In genomic region chr11:19656140-19656541, GRCh38 we compare ENCODE assay signal across 14 cellular contexts. TPM values are rescaled to one million over a fixed set of nuclear protein-coding genes. Genes with fewer than 3 reads are reported as not detected.
DNase-seq lines count a peak whose midpoint lies in the region; ATAC-seq and TF ChIP-seq lines count a peak whose summit lies in the region.
"Had no signal": no experiment of that assay in that cellular context is flagged by ENCODE, and none has a peak within 500 bp of the region (broad histone marks: within the 10 kb centered on the region; RNA-seq: fewer than 3 reads in every experiment).

No MANE protein-coding gene starts in this region.

- H3K36me3 ChIP-seq in Loucy (ENCODE audit: insufficient read depth, low read length) = no peaks in the 10 kb centered on the region
- H3K36me3 ChIP-seq in prostate gland = no peaks in the 10 kb centered on the region

- H3K9me3 ChIP-seq in Loucy (ENCODE audit: insufficient read depth, low read depth, low read length) (no peaks in the 10 kb centered on the region), prostate gland (no peaks in the 10 kb centered on the region)
- H3K9me3 ChIP-seq: Caco-2 had no signal

- H3K9me3 Mint-ChIP-seq in WTC11 (peaks cover 4% of the 10 kb centered on the region), immature natural killer cell (no peaks in the 10 kb centered on the region)

- no peak overlapping the region for H3K4me3 ChIP-seq in Loucy (ENCODE audit: low read length, poor library complexity, severe bottlenecking)
- no peak overlapping the region for H3K4me3 ChIP-seq in prostate gland

- H3K27me3 ChIP-seq in Loucy (ENCODE audit: insufficient read depth, low read length, poor library complexity, severe bottlenecking) = no peaks in the 10 kb centered on the region
- no peaks in the 10 kb centered on the region for H3K27me3 ChIP-seq in prostate gland (replicated peaks; ENCODE audit: insufficient read depth)

- CTCF ChIA-PET in WTC11 (lab: Charles Lee) = interaction anchor here (0.8 to 1.6 kb wide), 5 partner anchors 9 to 247 kb away, joined by 3 to 7 read pairs (median 4); no protein-coding TSS in a partner anchor

- DNase-seq in WTC11 (ENCODE audit: low spot score) (no peak), iPS-NIHi11 (ENCODE audit: low spot score) (peak; percentile 30), prostate gland (ENCODE audit: low spot score) (peak; percentile 30), immature natural killer cell (no peak), NCI-H2171 (lab: John Stamatoyannopoulos, UW) (no peak)
- DNase-seq in stimulated activated naive CD4-positive, alpha-beta T cell (lab: John Stamatoyannopoulos, UW) = no peak
- DNase-seq: Caco-2, DMS153, Karpas-422, NCI-H1105 treated with DMSO at 0.1 percent for 48 hours, NCI-H187 treated with DMSO at 0.1 percent for 48 hours, NCI-H774, Right ventricle myocardium superior had no signal

- no peak overlapping the region for H3K9ac ChIP-seq in Loucy (ENCODE audit: low read depth, low read length, poor library complexity, severe bottlenecking)

- H2AFZ ChIP-seq in Loucy (ENCODE audit: low read length) = no peak overlapping the region

- POLR2A ChIA-PET in WTC11 (lab: Charles Lee) = interaction anchor here (0.6 kb wide), 1 partner anchor 129 kb away, joined by 4 read pairs; no protein-coding TSS in a partner anchor

- 53% methylated on average over 4 of the region's 4 CpGs for WGBS in prostate gland

- no peak overlapping the region for H3K4me2 ChIP-seq in Loucy (ENCODE audit: low read depth, low read length, poor library complexity, severe bottlenecking)

- H4K20me1 ChIP-seq in Loucy (ENCODE audit: insufficient read depth, low read length, poor library complexity, severe bottlenecking) = no peaks in the 10 kb centered on the region

- no peak overlapping the region for H3K4me3 Mint-ChIP-seq in WTC11
- no peak overlapping the region for H3K4me3 Mint-ChIP-seq in immature natural killer cell

- no peaks in the 10 kb centered on the region for H3K9me2 ChIP-seq in Loucy (replicated peaks; ENCODE audit: low read depth, low read length)

- H3K27ac ChIP-seq in prostate gland = no peak overlapping the region

- ATAC-seq in WTC11 = peak; percentile 58

- H3K27me3 Mint-ChIP-seq in WTC11 (ENCODE audit: low read depth) (no peaks in the 10 kb centered on the region), immature natural killer cell (ENCODE audit: low read depth in 3 of 3) (peaks cover 2 to 5% (median 2%) of the 10 kb centered on the region in 3 donors)

- TF ChIP-seq POLR2A in prostate gland (IDR thresholded peaks at IDR 0.05) = no peak

- no peaks in the 10 kb centered on the region for H3K79me2 ChIP-seq in Loucy (ENCODE audit: insufficient read depth, low read length)

- intact Hi-C loops in prostate gland (cut with DNase I) = no loop called here

- H3K27ac Mint-ChIP-seq in WTC11 (no peak overlapping the region), immature natural killer cell (no peak overlapping the region)

- H3F3A ChIP-seq in Loucy (ENCODE audit: low read depth) = no peaks in the 10 kb centered on the region

- 0 out of 2 replicates have a peak, but pooled peaks have one; percentile 10 for TF ChIP-seq CTCF in Loucy (conservative IDR thresholded peaks at IDR 0.05; ENCODE audit: low read length)
- no peak for TF ChIP-seq CTCF in WTC11 (IDR thresholded peaks at IDR 0.05)
- no peak for TF ChIP-seq CTCF in prostate gland (IDR thresholded peaks at IDR 0.05)

- H3K36me3 Mint-ChIP-seq in WTC11 = no peaks in the 10 kb centered on the region
- H3K36me3 Mint-ChIP-seq in immature natural killer cell = no peaks in the 10 kb centered on the region

- no peaks in the 10 kb centered on the region for H3K4me1 Mint-ChIP-seq in WTC11
- peaks cover 3 to 5% of the 10 kb centered on the region in 2 donors for H3K4me1 Mint-ChIP-seq in immature natural killer cell

- H3K4me1 ChIP-seq in Loucy (ENCODE audit: insufficient read depth, low read length, poor library complexity, severe bottlenecking) = peaks cover 6% of the 10 kb centered on the region
- H3K4me1 ChIP-seq in prostate gland (replicated peaks) = no peaks in the 10 kb centered on the region
- H3K4me1 ChIP-seq: Caco-2 had no signal

TF ChIP-seq in WTC11, 78 proteins besides CTCF, POLR2A, EP300 and RAD21 (continues in another document):
- TF ChIP-seq KAT7 (CRISPR knock-in tag; IDR thresholded peaks at IDR 0.05; ENCODE audit: borderline replicate concordance) (no peak), ATF6 (CRISPR knock-in tag; IDR thresholded peaks at IDR 0.05) (no peak), FOXP1 (CRISPR knock-in tag; IDR thresholded peaks at IDR 0.05; ENCODE audit: borderline replicate concordance) (no peak), JAZF1 (CRISPR knock-in tag; IDR thresholded peaks at IDR 0.05) (no peak), USF2 (CRISPR knock-in tag; IDR thresholded peaks at IDR 0.05) (no peak), NFE2L1 (CRISPR knock-in tag; IDR thresholded peaks at IDR 0.05) (no peak), IRF1 (CRISPR knock-in tag; IDR thresholded peaks at IDR 0.05) (no peak), ZBTB21 (CRISPR knock-in tag; IDR thresholded peaks at IDR 0.05; ENCODE audit: borderline replicate concordance) (no peak), ZNF121 (CRISPR knock-in tag; IDR thresholded peaks at IDR 0.05) (no peak), TEAD1 (CRISPR knock-in tag; IDR thresholded peaks at IDR 0.05) (no peak), ZNF232 (CRISPR knock-in tag; IDR thresholded peaks at IDR 0.05) (no peak), ZNF512 (CRISPR knock-in tag; IDR thresholded peaks at IDR 0.05; ENCODE audit: borderline replicate concordance) (no peak), ZBTB43 (CRISPR knock-in tag; IDR thresholded peaks at IDR 0.05) (no peak)

RNA-seq across cellular contexts. Expression of gene NAV2, which starts 56.5 kb away (rescaled TPM):
- total RNA-seq in WTC11 (2021) = 41.8 to 44.5 TPM (median 42.8 TPM) in 3 replicates
- total RNA-seq in prostate gland = 10 to 100 TPM; 17.1 to 26.6 TPM
- polyA plus RNA-seq in immature natural killer cell = under 1 TPM in 1 of 3 donors, not detected in 2; 0.66 TPM

Comparison
In these comparisons a context has a peak if more than half of its experiments do, and no peak if none do; other contexts are left out.
1. DNase-seq: peak in iPS-NIHi11 (single experiment) and prostate gland (single experiment); none in WTC11 (single experiment), stimulated activated naive CD4-positive, alpha-beta T cell (0 of 6), immature natural killer cell (0 of 3) and NCI-H2171 (single experiment).